ENCODE assay signal across 24 cellular contexts in the genomic region with DNA sequence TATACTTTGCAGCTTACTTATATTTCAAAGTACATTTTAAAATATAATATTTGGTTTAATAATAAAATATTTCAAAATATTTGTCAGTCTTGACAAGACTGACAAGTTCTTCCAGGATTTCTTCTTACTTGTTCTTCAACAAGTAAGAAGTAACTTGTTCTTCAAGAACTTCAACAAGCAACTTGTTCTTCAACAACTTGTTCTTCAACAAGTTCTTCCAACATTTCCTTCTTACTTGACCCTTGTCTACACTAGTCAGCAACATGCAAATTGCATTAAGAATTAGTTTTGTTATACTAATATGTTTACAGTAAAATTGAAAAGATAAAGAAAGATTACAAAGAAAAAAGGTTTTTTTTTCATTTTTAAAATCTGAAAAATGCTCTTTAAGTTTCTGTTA.
"Had no signal": no experiment of that assay in that cellular context is flagged by ENCODE, and none has a peak within 500 bp of the region (broad histone marks: within the 10 kb centered on the region; RNA-seq: fewer than 3 reads in every experiment).

No MANE protein-coding gene starts in this region.

- H3K4me3 ChIP-seq: MG63, PC-9, Peyer's patch had no signal

- H3K27me3 ChIP-seq: MG63, Peyer's patch had no signal

- H3K4me2 ChIP-seq: PC-9, SK-N-SH had no signal

- H3K36me3 ChIP-seq: MG63, Peyer's patch had no signal

- H3K9me2 ChIP-seq: SK-N-SH had no signal

- DNase-seq: KBM-7, MG63, NCI-H1092, NCI-H1105 treated with DMSO at 0.1 percent for 48 hours, NCI-H1417 treated with DMSO at 0.1 percent for 48 hours, NCI-H146, NCI-H1694 treated with DMSO at 0.1 percent for 48 hours, NCI-H1930, NCI-H2081, NCI-H2107, NCI-H226, NCI-H446, NCI-H510A, NCI-H524 treated with DMSO at 0.1 percent for 48 hours, NCI-H69, NCI-H774, PC-9, Peyer's patch, SHP77 treated with DMSO at 0.1 percent for 48 hours, SK-N-SH, SW 1271, T-cell had no signal

- H3K4me1 ChIP-seq: Peyer's patch had no signal

- H3K9ac ChIP-seq: SK-N-SH had no signal

- H2AFZ ChIP-seq: PC-9 had no signal

- H3K9me3 ChIP-seq: MG63, Peyer's patch, SK-N-SH had no signal

- ATAC-seq: Right ventricle myocardium inferior, T-cell had no signal

- H3K27ac ChIP-seq: HL-60, PC-9, Peyer's patch had no signal
